1 cellular context compared by ENCODE assay signal in the genomic region with DNA sequence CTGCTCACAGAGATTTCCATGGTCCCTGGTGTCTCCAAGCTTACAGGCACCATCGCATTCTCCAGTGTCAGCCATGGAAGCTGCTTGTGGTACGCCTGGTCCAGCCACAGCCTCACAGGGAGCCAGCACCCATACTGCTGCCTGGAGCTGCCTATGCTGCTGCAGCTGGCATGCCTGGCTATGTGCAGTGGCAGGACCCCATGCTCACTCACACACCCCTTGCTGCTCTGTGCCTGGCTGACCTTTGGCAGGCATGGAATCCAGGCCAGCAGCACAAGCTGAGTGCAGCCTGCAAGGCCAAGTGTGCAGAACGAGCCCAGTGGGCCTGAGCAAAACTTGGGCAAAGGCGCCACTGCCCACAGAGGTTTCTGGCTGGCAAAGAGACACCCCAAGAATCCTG.
TF ChIP-seq lines count a peak whose summit lies in the region.

No MANE protein-coding gene starts in this region.

TF ChIP-seq in K562, 482 proteins besides CTCF, POLR2A, EP300 and RAD21:
- TF ChIP-seq CBX5 (IDR thresholded peaks at IDR 0.05; ENCODE audit: borderline replicate concordance, low read depth) (0 out of 2 replicates have a peak, but pooled peaks have one; percentile 1), SAP30 (IDR thresholded peaks at IDR 0.05; ENCODE audit: borderline replicate concordance, insufficient read depth, low read depth, low read length, poor library complexity, severe bottlenecking) (no peak), NFYB (IDR thresholded peaks at IDR 0.05; ENCODE audit: extremely low read depth, insufficient read length) (no peak), LCOR (CRISPR knock-in tag; IDR thresholded peaks at IDR 0.05) (no peak), KHSRP (IDR thresholded peaks at IDR 0.05) (no peak), NFE2L1 (tag; IDR thresholded peaks at IDR 0.05; ENCODE audit: borderline replicate concordance, low read depth) (no peak), FOXK2 (conservative IDR thresholded peaks at IDR 0.05 in 1 of 2, IDR thresholded peaks at IDR 0.05 in 1 of 2; ENCODE audit: low read depth in 2 of 2) (no peak)
- TF ChIP-seq, protein P1, sequence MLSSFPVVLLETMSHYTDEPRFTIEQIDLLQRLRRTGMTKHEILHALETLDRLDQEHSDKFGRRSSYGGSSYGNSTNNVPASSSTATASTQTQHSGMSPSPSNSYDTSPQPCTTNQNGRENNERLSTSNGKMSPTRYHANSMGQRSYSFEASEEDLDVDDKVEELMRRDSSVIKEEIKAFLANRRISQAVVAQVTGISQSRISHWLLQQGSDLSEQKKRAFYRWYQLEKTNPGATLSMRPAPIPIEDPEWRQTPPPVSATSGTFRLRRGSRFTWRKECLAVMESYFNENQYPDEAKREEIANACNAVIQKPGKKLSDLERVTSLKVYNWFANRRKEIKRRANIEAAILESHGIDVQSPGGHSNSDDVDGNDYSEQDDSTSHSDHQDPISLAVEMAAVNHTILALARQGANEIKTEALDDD (IDR thresholded peaks at IDR 0.05), result no peak
- TF ChIP-seq, protein P2, sequence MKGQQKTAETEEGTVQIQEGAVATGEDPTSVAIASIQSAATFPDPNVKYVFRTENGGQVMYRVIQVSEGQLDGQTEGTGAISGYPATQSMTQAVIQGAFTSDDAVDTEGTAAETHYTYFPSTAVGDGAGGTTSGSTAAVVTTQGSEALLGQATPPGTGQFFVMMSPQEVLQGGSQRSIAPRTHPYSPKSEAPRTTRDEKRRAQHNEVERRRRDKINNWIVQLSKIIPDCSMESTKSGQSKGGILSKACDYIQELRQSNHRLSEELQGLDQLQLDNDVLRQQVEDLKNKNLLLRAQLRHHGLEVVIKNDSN (CRISPR knock-in tag; IDR thresholded peaks at IDR 0.05), result 0 out of 2 replicates have a peak, but pooled peaks have one; percentile 1
